8 cellular contexts compared by ENCODE assay signal in genomic region chr14:21455912-21456667, GRCh38. TPM values are rescaled to one million over a fixed set of nuclear protein-coding genes. Genes with fewer than 3 reads are reported as not detected.
DNase-seq lines count a peak whose midpoint lies in the region; ATAC-seq and TF ChIP-seq lines count a peak whose summit lies in the region.

CHD8 (minus strand) TSS chr14:21456123; CDS start chr14:21431643, 24,480 bp downstream.

- H3K27ac Mint-ChIP-seq in activated CD4-positive, alpha-beta T cell treated with anti-CD3 and anti-CD28 coated beads for 36 hours, result peak within 1 kb of the TSS; percentile 99

- peak; percentile 98 for ATAC-seq in HG03439 (IDR thresholded peaks at IDR 0.05; ENCODE audit: unreplicated experiment)
- ATAC-seq in activated CD4-positive, alpha-beta T cell treated with anti-CD3 and anti-CD28 coated beads for 36 hours, result peak; percentile 99

- H3K9me3 Mint-ChIP-seq in activated CD4-positive, alpha-beta T cell treated with anti-CD3 and anti-CD28 coated beads for 36 hours (ENCODE audit: low read depth), result no peaks in the 10 kb centered on the region

- H3K27me3 Mint-ChIP-seq in activated CD4-positive, alpha-beta T cell treated with anti-CD3 and anti-CD28 coated beads for 36 hours, result no peaks in the 10 kb centered on the region

- POLR2A ChIA-PET in activated CD4-positive, alpha-beta T cell treated with anti-CD3 and anti-CD28 coated beads for 36 hours (lab: Charles Lee), result interaction anchor here (0.6 to 2.5 kb wide), 12 partner anchors 19 to 1113 kb away, joined by 3 to 33 read pairs (median 4); partner anchors contain the start of genes METTL3, PARP2, RAB2B and SUPT16H

- peaks cover 30% of the 10 kb centered on the region for H3K4me1 Mint-ChIP-seq in activated CD4-positive, alpha-beta T cell treated with anti-CD3 and anti-CD28 coated beads for 36 hours

- peak within 1 kb of the TSS; percentile 97 for H3K4me3 Mint-ChIP-seq in activated CD4-positive, alpha-beta T cell treated with anti-CD3 and anti-CD28 coated beads for 36 hours

- peak within 1 kb of the TSS; percentile 99 for H3K27ac ChIP-seq in cingulate gyrus (ENCODE audit: low read depth, low read length)

- CTCF ChIA-PET in activated CD4-positive, alpha-beta T cell treated with anti-CD3 and anti-CD28 coated beads for 36 hours (lab: Charles Lee), result interaction anchor here (0.6 to 3.4 kb wide), 21 partner anchors 9 to 1305 kb away, joined by 3 to 40 read pairs (median 4); partner anchors contain the start of genes RAB2B, SUPT16H and TOX4

- intact Hi-C loops in activated CD4-positive, alpha-beta T cell treated with anti-CD3 and anti-CD28 coated beads for 36 hours (cut with DNase I, micrococcal nuclease), result loop anchor here (1.0 to 10.0 kb wide), 12 partner anchors 19 to 1849 kb away; partner anchors contain the start of genes HNRNPC (in 2 of the 2), METTL3 (in 2 of the 2), SUPT16H (in 2 of the 2) and TOX4 (in 2 of the 2)

- DNase-seq in Ammon's horn (ENCODE audit: low spot score), result peak; percentile 100
- DNase-seq in NCI-H510A treated with DMSO at 0.1 percent for 48 hours (lab: John Stamatoyannopoulos, UW), result peak; percentile 100
- peak; percentile 100 for DNase-seq in activated CD4-positive, alpha-beta T cell treated with anti-CD3 and anti-CD28 coated beads for 36 hours
- peak; percentile 99 for DNase-seq in kidney glomerular epithelial cell (lab: John Stamatoyannopoulos, UW)
- peak; percentile 97 to 99 (median 98) for DNase-seq in stimulated activated CD4-positive, alpha-beta T cell treated with anti-CD3 and anti-CD28 coated beads, Interleukin-1b, Interleukin-23, amount 100 ng/mL, for 24 hours (ENCODE audit: low read depth in 4 of 4, low spot score in 1 of 4)

- peak; percentile 80 for TF ChIP-seq POLR2A in GM19099 (IDR thresholded peaks at IDR 0.05; ENCODE audit: extremely low read depth, insufficient read length, low read depth)

- peaks cover 37% of the 10 kb centered on the region for H3K36me3 Mint-ChIP-seq in activated CD4-positive, alpha-beta T cell treated with anti-CD3 and anti-CD28 coated beads for 36 hours (ENCODE audit: low read depth)

RNA-seq across cellular contexts. Expression of gene CHD8, which starts in this region (rescaled TPM):
- 100 to 1,000 TPM in 1 of 2 experiments, 10 to 100 TPM in 1; 84.3 to 104 TPM for total RNA-seq in activated CD4-positive, alpha-beta T cell treated with anti-CD3 and anti-CD28 coated beads for 36 hours

Comparison
In these comparisons a context has a peak if more than half of its experiments do, and no peak if none do; other contexts are left out.
1. Peak in every context shown above with its lines: DNase-seq, ATAC-seq and H3K27ac ChIP-seq.